Comparison of ENCODE assay signal across 1 cellular context in the genomic region with DNA sequence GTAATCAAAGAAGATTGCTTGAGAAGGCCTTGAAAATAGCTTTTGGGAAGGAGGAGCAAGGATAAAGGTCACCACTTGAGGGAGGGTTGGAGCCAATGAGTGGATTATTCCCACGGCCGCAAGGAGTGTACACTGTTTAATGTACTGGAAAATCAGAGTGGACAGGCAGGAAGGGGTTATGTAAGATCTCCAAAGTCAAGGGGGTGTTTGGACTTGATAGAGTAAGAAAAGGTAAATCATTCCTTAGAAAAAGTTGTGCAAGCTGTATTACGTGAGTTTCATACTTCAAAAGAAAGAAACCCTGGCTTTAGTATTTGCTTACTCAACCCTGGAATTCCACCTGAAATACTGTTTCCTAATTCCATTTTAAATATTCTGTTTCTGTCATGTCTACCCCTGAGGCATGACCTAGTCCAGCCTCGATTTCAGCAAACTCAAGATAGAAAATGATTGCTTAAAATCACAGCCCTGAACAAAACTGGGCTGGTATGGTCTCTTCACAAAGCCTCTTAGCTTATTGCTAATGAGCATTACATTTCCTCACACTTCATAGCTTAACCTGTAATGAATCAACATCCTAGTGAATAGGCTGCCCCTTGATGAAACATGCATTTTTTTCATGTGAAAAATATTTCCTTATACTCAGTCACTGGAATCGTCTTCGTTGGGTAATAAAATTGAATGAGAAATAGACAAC.
TF ChIP-seq lines count a peak whose summit lies in the region.

No MANE protein-coding gene starts in this region.

TF ChIP-seq in endothelial cell of umbilical vein, 7 proteins besides CTCF, POLR2A, EP300 and RAD21 (continued from another document):
- TF ChIP-seq GATA2 (IDR thresholded peaks at IDR 0.05; ENCODE audit: insufficient read depth, insufficient read length, low read depth, low read length) (no peak), FOS (IDR thresholded peaks at IDR 0.05; ENCODE audit: borderline replicate concordance, insufficient read depth, low read length) (no peak), POLR2AphosphoS5 (IDR thresholded peaks at IDR 0.05; ENCODE audit: insufficient read depth, low read depth, low read length) (no peak), EZH2 (IDR thresholded peaks at IDR 0.05; ENCODE audit: borderline replicate concordance, low read depth, low read length, severe bottlenecking) (no peak), MYC (IDR thresholded peaks at IDR 0.05; ENCODE audit: low read depth, low read length) (no peak), JUN (IDR thresholded peaks at IDR 0.05; ENCODE audit: borderline replicate concordance, insufficient read depth, insufficient read length, low read depth) (no peak)
